In genomic region chr9:112012026-112012902, GRCh38 we compare ENCODE assay signal across 8 cellular contexts.
DNase-seq lines count a peak whose midpoint lies in the region; ATAC-seq, FAIRE-seq and TF ChIP-seq lines count a peak whose summit lies in the region.

No MANE protein-coding gene starts in this region.

- no peaks in the 10 kb centered on the region for H3K9me3 Mint-ChIP-seq in endothelial cell (ENCODE audit: unreplicated experiment)

- H4K20me1 ChIP-seq in SU-DHL-6 (ENCODE audit: low read depth, low read length) = no peaks in the 10 kb centered on the region

- no peaks in the 10 kb centered on the region for H3K9me3 ChIP-seq in SU-DHL-6 (ENCODE audit: insufficient read depth, low read length)
- no peaks in the 10 kb centered on the region for H3K9me3 ChIP-seq in pancreas

- H3K4me1 ChIP-seq in pancreas = peaks cover 0 to 13% (median 4%) of the 10 kb centered on the region in 3 donors

- H2AFZ ChIP-seq in SU-DHL-6 (ENCODE audit: low read depth, low read length, severe bottlenecking) = no peak overlapping the region

- H3K36me3 Mint-ChIP-seq in endothelial cell (ENCODE audit: low read depth, unreplicated experiment) = no peaks in the 10 kb centered on the region

- H3K27ac Mint-ChIP-seq in endothelial cell (ENCODE audit: unreplicated experiment) = no peak overlapping the region

- H3K9me2 ChIP-seq in SU-DHL-6 (replicated peaks; ENCODE audit: insufficient read depth, low read length) = no peaks in the 10 kb centered on the region

- no peak for FAIRE-seq in pancreas (lab: Jason Lieb, UNC)

- peak overlapping the region; percentile 40 for H3K9ac ChIP-seq in SU-DHL-6 (ENCODE audit: low read length)

- no peaks in the 10 kb centered on the region for H3K36me3 ChIP-seq in SU-DHL-6 (ENCODE audit: low read length)
- H3K36me3 ChIP-seq in pancreas = no peaks in the 10 kb centered on the region

- H3K27me3 Mint-ChIP-seq in endothelial cell (ENCODE audit: unreplicated experiment) = no peaks in the 10 kb centered on the region

- H3K27me3 ChIP-seq in SU-DHL-6 (ENCODE audit: low read length) = no peaks in the 10 kb centered on the region
- H3K27me3 ChIP-seq in pancreas = no peaks in the 10 kb centered on the region

- no peak for TF ChIP-seq CTCF in SU-DHL-6 (IDR thresholded peaks at IDR 0.05; ENCODE audit: insufficient read depth, low read length, poor library complexity, severe bottlenecking)
- no peak for TF ChIP-seq CTCF in fibroblast of mammary gland (conservative IDR thresholded peaks at IDR 0.05; ENCODE audit: control insufficient read depth, insufficient read depth, low read depth, low read length)
- TF ChIP-seq CTCF in pancreas (IDR thresholded peaks at IDR 0.05) = no peak
- no peak for TF ChIP-seq CTCF in endothelial cell (IDR thresholded peaks at IDR 0.05; ENCODE audit: unreplicated experiment)

- DNase-seq in ELR (ENCODE audit: low read depth) = peak; percentile 97
- DNase-seq in fibroblast of mammary gland (ENCODE audit: low read depth) = peak; percentile 96
- peak in 4 of 6 donors; percentile 45 to 74 (median 55) for DNase-seq in pancreas
- no peak for DNase-seq in endothelial cell (ENCODE audit: low spot score)
- DNase-seq in NCI-H1417 treated with DMSO at 0.1 percent for 48 hours (lab: John Stamatoyannopoulos, UW) = no peak

- peak; percentile 82 for ATAC-seq in GM19452 (IDR thresholded peaks at IDR 0.05; ENCODE audit: unreplicated experiment)
- ATAC-seq in HG03460 (IDR thresholded peaks at IDR 0.05; ENCODE audit: unreplicated experiment) = peak; percentile 78
- ATAC-seq in pancreas = peak; percentile 89 to 95 (median 93)

- no peaks in the 10 kb centered on the region for H3K79me2 ChIP-seq in SU-DHL-6 (ENCODE audit: insufficient read depth, low read length)

- H3K4me3 ChIP-seq in SU-DHL-6 (ENCODE audit: insufficient read depth, low read length, poor library complexity, severe bottlenecking) (no peak overlapping the region), fibroblast of mammary gland (ENCODE audit: control insufficient read depth, low read depth, low read length) (no peak overlapping the region), pancreas (no peak overlapping the region)

- H3K4me1 Mint-ChIP-seq in endothelial cell (ENCODE audit: unreplicated experiment) = no peaks in the 10 kb centered on the region

- H3K4me3 Mint-ChIP-seq in endothelial cell (ENCODE audit: unreplicated experiment) = no peak overlapping the region

- intact Hi-C loops in pancreas (cut with DNase I) = no loop called here

- no peaks in the 10 kb centered on the region; the same call in 1 of the 2 replicates for H3F3A ChIP-seq in SU-DHL-6 (ENCODE audit: insufficient read depth)

- H3K27ac ChIP-seq in SU-DHL-6 (ENCODE audit: low read depth, low read length) (peak overlapping the region; percentile 67), pancreas (peak overlapping the region in 3 of 4 donors; percentile 4 to 80 (median 70))

- 38 to 50% methylated on average over 4 of the region's 4 CpGs for WGBS in pancreas, 2 donors

- H3K4me2 ChIP-seq in SU-DHL-6 (ENCODE audit: low read depth, low read length, poor library complexity, severe bottlenecking) = peak overlapping the region; percentile 49

Comparison
In these comparisons a context has a peak if more than half of its experiments do, and no peak if none do; other contexts are left out.
1. DNase-seq: peak in ELR (single experiment), fibroblast of mammary gland (single experiment) and pancreas (4 of 6); none in endothelial cell (single experiment) and NCI-H1417 treated with DMSO at 0.1 percent for 48 hours (single experiment).
2. Peak in every context shown above with its lines, with median percentiles within 50 percentile points of each other: ATAC-seq.